Comparison of ENCODE assay signal across 21 cellular contexts in the genomic region with DNA sequence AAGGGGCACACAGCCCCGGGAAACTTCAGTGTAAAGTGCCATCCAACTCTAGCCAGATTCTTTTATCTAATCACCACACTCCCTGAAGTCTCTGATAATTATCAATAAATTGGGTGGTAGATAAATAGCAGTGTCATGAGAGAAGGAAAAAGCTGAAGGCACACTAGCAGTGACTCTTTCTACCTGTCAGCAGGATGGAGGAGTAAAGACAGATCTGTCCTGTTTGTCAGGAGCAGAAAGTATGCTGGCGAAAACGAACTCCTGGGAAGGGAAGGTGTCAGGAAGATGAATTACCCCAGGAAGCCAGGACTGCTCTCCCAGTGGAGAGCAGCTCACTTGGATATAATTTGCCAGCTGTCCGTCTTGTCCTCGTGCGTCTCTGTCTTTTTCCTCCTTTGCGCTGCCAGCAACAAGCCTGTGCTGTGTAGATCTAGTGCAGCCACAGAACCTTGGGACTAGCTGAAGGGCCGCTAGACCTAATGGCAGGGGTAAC.
"Had no signal": no experiment of that assay in that cellular context is flagged by ENCODE, and none has a peak within 500 bp of the region (broad histone marks: within the 10 kb centered on the region; RNA-seq: fewer than 3 reads in every experiment).

No MANE protein-coding gene starts in this region.

- H3K27ac ChIP-seq: foreskin keratinocyte, skin epidermis, tibial artery, vagina had no signal

- H3K27me3 ChIP-seq: tibial artery, vagina had no signal

- H3K4me3 ChIP-seq: skin epidermis, tibial artery, vagina had no signal

- H3K36me3 ChIP-seq: tibial artery, vagina had no signal

- H3K4me1 ChIP-seq: foreskin keratinocyte, tibial artery, vagina had no signal

- DNase-seq: activated CD4-positive, alpha-beta T cell treated with anti-CD3 and anti-CD28 coated beads, Interleukin-2, amount 50 U/mL, for 4 hours; activated CD4-positive, CD25-positive, alpha-beta regulatory T cell treated with anti-CD3 and anti-CD28 coated beads, Interleukin-2, amount 50 U/mL, for 72 hours; activated naive CD4-positive, alpha-beta T cell treated with Interleukin-2 at 50 U/mL for 16 hours; activated naive CD8-positive, alpha-beta T cell treated with anti-CD3 and anti-CD28 coated beads, Interleukin-2, amount 50 U/mL, for 24 hours; activated T-cell treated with anti-CD3 and anti-CD28 coated beads for 4 hours; dermis blood vessel endothelial cell; effector memory CD8-positive, alpha-beta T cell; foreskin keratinocyte; left cardiac atrium; naive B cell; right cardiac atrium; stimulated activated CD4-positive, alpha-beta T cell treated with anti-CD3 and anti-CD28 coated beads, Interleukin-15, amount 100 ng/mL, for 24 hours; stimulated activated CD4-positive, alpha-beta T cell treated with anti-CD3 and anti-CD28 coated beads, Interleukin-4, amount 100 ng/mL, for 1 hour; stimulated activated naive CD4-positive, alpha-beta T cell; T-helper 17 cell; tibial artery had no signal

- FAIRE-seq: astrocyte, bronchial epithelial cell, TTC549 had no signal

- H3K9me3 ChIP-seq: tibial artery, vagina had no signal
